Comparison of ENCODE assay signal across 29 cellular contexts in genomic region chr6:136971609-136972008, GRCh38. TPM values are rescaled to one million over a fixed set of nuclear protein-coding genes. Genes with fewer than 3 reads are reported as not detected.
"Had no signal": no experiment of that assay in that cellular context is flagged by ENCODE, and none has a peak within 500 bp of the region (broad histone marks: within the 10 kb centered on the region; RNA-seq: fewer than 3 reads in every experiment).

No MANE protein-coding gene starts in this region.

- H3K4me3 Mint-ChIP-seq: stimulated activated effector memory CD8-positive, alpha-beta T cell treated with anti-CD3 and anti-CD28 coated beads, Interleukin-12 subunit alpha, Interleukin-12 subunit beta, amount 100 ng/mL, for 72 hours; stimulated activated memory B cell treated with anti-CD40 and anti-IgM and Interleukin-4, amounts not matched to agents 10 μg/mL and 1 μg/mL and 100 μg/mL, for 72 hours; stimulated activated naive B cell treated with anti-CD40 and anti-IgM and Interleukin-4, amounts not matched to agents 10 μg/mL and 1 μg/mL and 100 μg/mL, for 72 hours; stimulated activated naive CD8-positive, alpha-beta T cell treated with anti-CD3 and anti-CD28 coated beads, Interleukin-15, amount 100 ng/mL, for 72 hours; stimulated activated naive CD8-positive, alpha-beta T cell treated with anti-CD3 and anti-CD28 coated beads, Interleukin-15, Interleukin-2, amounts not matched to agents 100 ng/mL and 50 ng/mL, for 24 hours; type B pancreatic cell had no signal

- H3K27me3 Mint-ChIP-seq: type B pancreatic cell had no signal

- ATAC-seq: stimulated activated effector memory CD8-positive, alpha-beta T cell treated with anti-CD3 and anti-CD28 coated beads, Interleukin-12 subunit alpha, Interleukin-12 subunit beta, amount 100 ng/mL, for 72 hours; stimulated activated memory B cell treated with anti-CD40 and anti-IgM and Interleukin-4, amounts not matched to agents 10 μg/mL and 1 μg/mL and 100 μg/mL, for 72 hours; stimulated activated naive B cell treated with anti-CD40 and anti-IgM and Interleukin-4, amounts not matched to agents 10 μg/mL and 1 μg/mL and 100 μg/mL, for 72 hours; stimulated activated naive CD8-positive, alpha-beta T cell treated with anti-CD3 and anti-CD28 coated beads, Interleukin-15, amount 100 ng/mL, for 72 hours; stimulated activated naive CD8-positive, alpha-beta T cell treated with anti-CD3 and anti-CD28 coated beads, Interleukin-15, Interleukin-2, amounts not matched to agents 100 U/mL and 50 U/mL, for 24 hours; upper lobe of right lung had no signal

- H3K27ac ChIP-seq: stomach, suprapubic skin, testis, thoracic aorta, thyroid gland, tibial artery, tibial nerve, transverse colon, upper lobe of left lung, upper lobe of right lung, uterus, vagina had no signal

- H3K27ac Mint-ChIP-seq: stimulated activated effector memory CD8-positive, alpha-beta T cell treated with anti-CD3 and anti-CD28 coated beads, Interleukin-12 subunit alpha, Interleukin-12 subunit beta, amount 100 ng/mL, for 72 hours; stimulated activated memory B cell treated with anti-CD40 and anti-IgM and Interleukin-4, amounts not matched to agents 10 μg/mL and 1 μg/mL and 100 μg/mL, for 72 hours; stimulated activated naive B cell treated with anti-CD40 and anti-IgM and Interleukin-4, amounts not matched to agents 10 μg/mL and 1 μg/mL and 100 μg/mL, for 72 hours; stimulated activated naive CD8-positive, alpha-beta T cell treated with anti-CD3 and anti-CD28 coated beads, Interleukin-15, amount 100 ng/mL, for 72 hours; stimulated activated naive CD8-positive, alpha-beta T cell treated with anti-CD3 and anti-CD28 coated beads, Interleukin-15, Interleukin-2, amounts not matched to agents 100 ng/mL and 50 ng/mL, for 24 hours; type B pancreatic cell had no signal

- H3K9me3 Mint-ChIP-seq: stimulated activated effector memory CD8-positive, alpha-beta T cell treated with anti-CD3 and anti-CD28 coated beads, Interleukin-12 subunit alpha, Interleukin-12 subunit beta, amount 100 ng/mL, for 72 hours; stimulated activated memory B cell treated with anti-CD40 and anti-IgM and Interleukin-4, amounts not matched to agents 10 μg/mL and 1 μg/mL and 100 μg/mL, for 72 hours; stimulated activated naive B cell treated with anti-CD40 and anti-IgM and Interleukin-4, amounts not matched to agents 10 μg/mL and 1 μg/mL and 100 μg/mL, for 72 hours; stimulated activated naive CD8-positive, alpha-beta T cell treated with anti-CD3 and anti-CD28 coated beads, Interleukin-15, amount 100 ng/mL, for 72 hours; stimulated activated naive CD8-positive, alpha-beta T cell treated with anti-CD3 and anti-CD28 coated beads, Interleukin-15, Interleukin-2, amounts not matched to agents 100 ng/mL and 50 ng/mL, for 24 hours; type B pancreatic cell had no signal

- DNase-seq: stimulated activated CD4-positive, alpha-beta T cell treated with anti-CD3 and anti-CD28 coated beads, Interleukin-2, amount 100 ng/mL, for 48 hours; stimulated activated CD4-positive, alpha-beta T cell treated with anti-CD3 and anti-CD28 coated beads, Interleukin-4, amount 100 ng/mL, for 1 hour; stimulated activated CD4-positive, alpha-beta T cell treated with anti-CD3 and anti-CD28 coated beads, Interleukin-4, amount 100 ng/mL, for 24 hours; stimulated activated CD4-positive, alpha-beta T cell treated with anti-CD3 and anti-CD28 coated beads, Interleukin-4, amount 100 ng/mL, for 4 hours; stimulated activated CD8-positive, alpha-beta memory T cell treated with anti-CD3 and anti-CD28 coated beads, Interleukin-4, amount 100 ng/mL, for 48 hours; stimulated activated naive B cell treated with anti-CD40 and anti-IgM and Interleukin-4, amounts not matched to agents 10 μg/mL and 1 μg/mL and 100 μg/mL, for 72 hours; stimulated activated naive CD4-positive, alpha-beta T cell; stimulated activated naive CD4-positive, alpha-beta T cell treated with Interleukin-2 at 50 U/mL for 16 hours; stimulated activated naive CD8-positive, alpha-beta T cell treated with anti-CD3 and anti-CD28 coated beads, Interleukin-15, amount 100 ng/mL, for 72 hours; stimulated activated naive CD8-positive, alpha-beta T cell treated with anti-CD3 and anti-CD28 coated beads, Interleukin-15, Interleukin-2, amounts not matched to agents 100 U/mL and 50 U/mL, for 24 hours; stomach; substantia nigra; testis; tibial artery; transverse colon; upper lobe of left lung; upper lobe of right lung; uterus had no signal

- H3K36me3 ChIP-seq: stomach, suprapubic skin, thoracic aorta, thyroid gland, tibial artery, tibial nerve, transverse colon, upper lobe of left lung, upper lobe of right lung, uterus, vagina had no signal

- H3K9me3 ChIP-seq: stomach, suprapubic skin, testis, thoracic aorta, thyroid gland, tibial artery, tibial nerve, transverse colon, upper lobe of left lung, upper lobe of right lung, uterus, vagina had no signal

- H3K27me3 ChIP-seq: suprapubic skin, testis, thyroid gland, transverse colon, upper lobe of left lung, upper lobe of right lung, uterus, vagina had no signal

- H3K4me3 ChIP-seq: stomach, suprapubic skin, testis, thoracic aorta, thyroid gland, tibial artery, tibial nerve, transverse colon, upper lobe of left lung, upper lobe of right lung, uterus, vagina had no signal

- H3K4me1 Mint-ChIP-seq: stimulated activated effector memory CD8-positive, alpha-beta T cell treated with anti-CD3 and anti-CD28 coated beads, Interleukin-12 subunit alpha, Interleukin-12 subunit beta, amount 100 ng/mL, for 72 hours; stimulated activated naive CD8-positive, alpha-beta T cell treated with anti-CD3 and anti-CD28 coated beads, Interleukin-15, amount 100 ng/mL, for 72 hours had no signal

- H3K4me1 ChIP-seq: testis, thyroid gland, upper lobe of right lung, uterus, vagina had no signal

- H3K36me3 Mint-ChIP-seq: stimulated activated effector memory CD8-positive, alpha-beta T cell treated with anti-CD3 and anti-CD28 coated beads, Interleukin-12 subunit alpha, Interleukin-12 subunit beta, amount 100 ng/mL, for 72 hours; stimulated activated memory B cell treated with anti-CD40 and anti-IgM and Interleukin-4, amounts not matched to agents 10 μg/mL and 1 μg/mL and 100 μg/mL, for 72 hours; stimulated activated naive B cell treated with anti-CD40 and anti-IgM and Interleukin-4, amounts not matched to agents 10 μg/mL and 1 μg/mL and 100 μg/mL, for 72 hours; type B pancreatic cell had no signal

RNA-seq across cellular contexts. Expression of gene SLC35D3, which starts 49.5 kb away (rescaled TPM):
- total RNA-seq: subcutaneous adipose tissue, testis, thoracic aorta, thyroid gland, tibial nerve, transverse colon, upper lobe of right lung, ureter, uterus, vagina had no signal
